Comparison of ENCODE assay signal across 8 cellular contexts in genomic region chr12:97148941-97149559, GRCh38.
DNase-seq lines count a peak whose midpoint lies in the region; ATAC-seq and TF ChIP-seq lines count a peak whose summit lies in the region.

No MANE protein-coding gene starts in this region.

- no peak overlapping the region for H3K27ac ChIP-seq in RWPE2 (ENCODE audit: poor library complexity, severe bottlenecking)

- no peaks in the 10 kb centered on the region for H3K4me1 ChIP-seq in RWPE2 (ENCODE audit: insufficient read depth, poor library complexity, severe bottlenecking)

- no peaks in the 10 kb centered on the region for H3K27me3 ChIP-seq in RWPE2 (ENCODE audit: insufficient read depth, poor library complexity, severe bottlenecking)

- no peaks in the 10 kb centered on the region for H3K36me3 Mint-ChIP-seq in activated naive CD8-positive, alpha-beta T cell treated with anti-CD3 and anti-CD28 coated beads for 36 hours

- no peak overlapping the region for H3K4me3 Mint-ChIP-seq in activated naive CD8-positive, alpha-beta T cell treated with anti-CD3 and anti-CD28 coated beads for 36 hours

- in situ Hi-C loops in G401 (cut with HindIII; ENCODE audit: low sequenced_read_pairs) = no loop called here

- H3K27me3 Mint-ChIP-seq in activated naive CD8-positive, alpha-beta T cell treated with anti-CD3 and anti-CD28 coated beads for 36 hours = peaks cover 11% of the 10 kb centered on the region

- H3K4me3 ChIP-seq in RWPE2 (ENCODE audit: severe bottlenecking) = no peak overlapping the region

- no peaks in the 10 kb centered on the region for H3K9me3 Mint-ChIP-seq in activated naive CD8-positive, alpha-beta T cell treated with anti-CD3 and anti-CD28 coated beads for 36 hours

- no peaks in the 10 kb centered on the region for H3K36me3 ChIP-seq in RWPE2 (ENCODE audit: low read depth)

- DNase-seq in G401 (ENCODE audit: low spot score) (peak; percentile 16), HUDEP-2 (lab: John Stamatoyannopoulos, UW; ENCODE audit: unreplicated experiment in 76 of 76) (peak in 46 of 76 experiments; percentile 0 to 64 (median 17)), RWPE2 (ENCODE audit: low spot score) (no peak), iPS DF 19.7 (ENCODE audit: low read depth, low spot score) (peak; percentile 47), retina (no peak)
- DNase-seq in activated naive CD8-positive, alpha-beta T cell treated with anti-CD3 and anti-CD28 coated beads for 36 hours = peak; percentile 42
- peak; percentile 1 to 29 for DNase-seq in stimulated activated CD4-positive, alpha-beta T cell treated with anti-CD3 and anti-CD28 coated beads, Interleukin-1b, Interleukin-23, amount 100 ng/mL, for 4 hours (ENCODE audit: low read depth in 2 of 2)

- no peaks in the 10 kb centered on the region for H3K4me1 Mint-ChIP-seq in activated naive CD8-positive, alpha-beta T cell treated with anti-CD3 and anti-CD28 coated beads for 36 hours

- no peak overlapping the region for H3K27ac Mint-ChIP-seq in activated naive CD8-positive, alpha-beta T cell treated with anti-CD3 and anti-CD28 coated beads for 36 hours

- no peaks in the 10 kb centered on the region for H3K9me3 ChIP-seq in RWPE2 (ENCODE audit: severe bottlenecking)

- TF ChIP-seq CTCF in RWPE2 (IDR thresholded peaks at IDR 0.05; ENCODE audit: poor library complexity, severe bottlenecking) = peak; percentile 78

- ATAC-seq in GM21619 (IDR thresholded peaks at IDR 0.05; ENCODE audit: unreplicated experiment) (peak; percentile 100), RWPE2 (ENCODE audit: low read depth) (peak; percentile 90)

Comparison
In these comparisons a context has a peak if more than half of its experiments do, and no peak if none do; other contexts are left out.
1. DNase-seq: peak in G401 (single experiment), HUDEP-2 (46 of 76), activated naive CD8-positive, alpha-beta T cell treated with anti-CD3 and anti-CD28 coated beads for 36 hours (single experiment), iPS DF 19.7 (single experiment) and stimulated activated CD4-positive, alpha-beta T cell treated with anti-CD3 and anti-CD28 coated beads, Interleukin-1b, Interleukin-23, amount 100 ng/mL, for 4 hours (2 of 2); none in RWPE2 (single experiment) and retina (single experiment).